ENCODE assay signal across 19 cellular contexts in genomic region chr17:16212793-16213192, GRCh38. TPM values are rescaled to one million over a fixed set of nuclear protein-coding genes. Genes with fewer than 3 reads are reported as not detected.
DNase-seq lines count a peak whose midpoint lies in the region; ATAC-seq, FAIRE-seq and TF ChIP-seq lines count a peak whose summit lies in the region.
"Had no signal": no experiment of that assay in that cellular context is flagged by ENCODE, and none has a peak within 500 bp of the region (broad histone marks: within the 10 kb centered on the region; RNA-seq: fewer than 3 reads in every experiment).

No MANE protein-coding gene starts in this region.

- no peak overlapping the region for H3K27ac Mint-ChIP-seq in activated CD4-positive, alpha-beta T cell treated with anti-CD3 and anti-CD28 coated beads, Interleukin-2, amount 10 ng/mL, durations not matched to agents 7 days and 5 days
- H3K27ac Mint-ChIP-seq in astrocyte (ENCODE audit: unreplicated experiment) (no peak overlapping the region), nephron (peak overlapping the region in 2 of 3 experiments; percentile 29 to 51)

- no peaks in the 10 kb centered on the region for H3K27me3 Mint-ChIP-seq in activated CD4-positive, alpha-beta T cell treated with anti-CD3 and anti-CD28 coated beads, Interleukin-2, amount 10 ng/mL, durations not matched to agents 7 days and 5 days
- H3K27me3 Mint-ChIP-seq in astrocyte (ENCODE audit: low read depth, unreplicated experiment): no peaks in the 10 kb centered on the region
- no peaks in the 10 kb centered on the region for H3K27me3 Mint-ChIP-seq in nephron (ENCODE audit: low read depth)

- H3K4me2 ChIP-seq in astrocyte (ENCODE audit: low read length): peak overlapping the region; percentile 36

- H4K20me1 ChIP-seq in astrocyte (ENCODE audit: insufficient read depth, low read length): peaks cover 46% of the 10 kb centered on the region

- peaks cover 15% of the 10 kb centered on the region for H3K4me1 ChIP-seq in astrocyte (ENCODE audit: insufficient read depth, low read length)

- H3K4me1 Mint-ChIP-seq in activated CD4-positive, alpha-beta T cell treated with anti-CD3 and anti-CD28 coated beads, Interleukin-2, amount 10 ng/mL, durations not matched to agents 7 days and 5 days: peaks cover 40% of the 10 kb centered on the region
- peaks cover 13% of the 10 kb centered on the region for H3K4me1 Mint-ChIP-seq in astrocyte (ENCODE audit: low read depth, unreplicated experiment)
- peaks cover 31% of the 10 kb centered on the region for H3K4me1 Mint-ChIP-seq in nephron

- no peaks in the 10 kb centered on the region for H3K9me3 Mint-ChIP-seq in activated CD4-positive, alpha-beta T cell treated with anti-CD3 and anti-CD28 coated beads, Interleukin-2, amount 10 ng/mL, durations not matched to agents 7 days and 5 days
- no peaks in the 10 kb centered on the region for H3K9me3 Mint-ChIP-seq in astrocyte (ENCODE audit: unreplicated experiment)
- H3K9me3 Mint-ChIP-seq in nephron: no peaks in the 10 kb centered on the region

- H3K4me3 ChIP-seq in LNCaP clone FGC (ENCODE audit: low read depth, low read length): peak overlapping the region; percentile 89
- H3K4me3 ChIP-seq in astrocyte (ENCODE audit: insufficient read depth, low read depth, low read length): no peak overlapping the region
- H3K4me3 ChIP-seq: testis had no signal

- peaks cover 96% of the 10 kb centered on the region for H3K79me2 ChIP-seq in astrocyte (ENCODE audit: insufficient read depth, low read length)

- H3K27ac ChIP-seq in astrocyte (ENCODE audit: low read depth, low read length): no peak overlapping the region
- H3K27ac ChIP-seq: brain microvascular endothelial cell, RWPE1, testis had no signal

- CTCF ChIA-PET in activated CD4-positive, alpha-beta T cell treated with anti-CD3 and anti-CD28 coated beads, Interleukin-2, amount 10 ng/mL, durations not matched to agents 7 days and 5 days (lab: Charles Lee): interaction anchor here (0.6 kb wide), 1 partner anchor 71 kb away, joined by 3 read pairs; no protein-coding TSS in a partner anchor

- no peaks in the 10 kb centered on the region for H3K36me3 ChIP-seq in astrocyte (ENCODE audit: insufficient read depth, low read length)
- H3K36me3 ChIP-seq: brain microvascular endothelial cell had no signal

- H3K9me3 ChIP-seq in astrocyte (ENCODE audit: insufficient read depth, low read depth, low read length): no peaks in the 10 kb centered on the region
- H3K9me3 ChIP-seq: testis had no signal

- TF ChIP-seq CTCF in LNCaP clone FGC (IDR thresholded peaks at IDR 0.05; ENCODE audit: control insufficient read depth, extremely low read depth, insufficient read depth) (no peak), astrocyte (IDR thresholded peaks at IDR 0.05; ENCODE audit: insufficient read depth, low read depth, low read length) (no peak), nephron (IDR thresholded peaks at IDR 0.05; ENCODE audit: unreplicated experiment in 3 of 3) (no peak)

- no peak for ATAC-seq in GM21515 (IDR thresholded peaks at IDR 0.05; ENCODE audit: unreplicated experiment)

- H3K4me3 Mint-ChIP-seq in activated CD4-positive, alpha-beta T cell treated with anti-CD3 and anti-CD28 coated beads, Interleukin-2, amount 10 ng/mL, durations not matched to agents 7 days and 5 days: peak overlapping the region; percentile 84
- H3K4me3 Mint-ChIP-seq in astrocyte (ENCODE audit: unreplicated experiment) (peak overlapping the region; percentile 96), nephron (peak overlapping the region; percentile 32 to 76 (median 38))

- no peak for FAIRE-seq in astrocyte (lab: Jason Lieb, UNC)
- FAIRE-seq: A204.1 had no signal

- H3K36me3 Mint-ChIP-seq in activated CD4-positive, alpha-beta T cell treated with anti-CD3 and anti-CD28 coated beads, Interleukin-2, amount 10 ng/mL, durations not matched to agents 7 days and 5 days (ENCODE audit: low read depth): no peaks in the 10 kb centered on the region
- H3K36me3 Mint-ChIP-seq in astrocyte (ENCODE audit: low read depth, unreplicated experiment): no peaks in the 10 kb centered on the region
- no peaks in the 10 kb centered on the region for H3K36me3 Mint-ChIP-seq in nephron (ENCODE audit: low read depth)

- no peak overlapping the region for H2AFZ ChIP-seq in astrocyte (ENCODE audit: low read depth, low read length)

- DNase-seq in activated CD4-positive, alpha-beta T cell treated with anti-CD3 and anti-CD28 coated beads, Interleukin-2, amount 10 ng/mL, durations not matched to agents 7 days and 5 days: no peak
- no peak for DNase-seq in activated CD4-positive, alpha-beta T cell treated with anti-CD3 and anti-CD28 coated beads, Interleukin-2, amount 50 U/mL, for 1 hour
- no peak for DNase-seq in LNCaP clone FGC (ENCODE audit: low read depth)
- no peak for DNase-seq in astrocyte (ENCODE audit: low read depth)
- DNase-seq in stimulated activated CD4-positive, alpha-beta T cell treated with anti-CD3 and anti-CD28 coated beads, Interleukin-15, amount 100 ng/mL, for 24 hours: no peak
- DNase-seq in NCI-H82 (lab: John Stamatoyannopoulos, UW): no peak
- DNase-seq: activated CD4-positive, alpha-beta T cell treated with anti-CD3 and anti-CD28 coated beads for 48 hours; activated effector memory CD4-positive, alpha-beta T cell treated with Interleukin-2 at 50 U/mL for 16 hours; brain microvascular endothelial cell; COR-L47; effector CD8-positive, alpha-beta T cell; GF-D8; NCI-H187 treated with DMSO at 0.1 percent for 48 hours; NCI-H524; testis had no signal

- H3K27me3 ChIP-seq in astrocyte (ENCODE audit: insufficient read depth, low read length): no peaks in the 10 kb centered on the region
- H3K27me3 ChIP-seq: brain microvascular endothelial cell, testis had no signal

- H3K9ac ChIP-seq in astrocyte (ENCODE audit: low read length): peak overlapping the region; percentile 3

- POLR2A ChIA-PET in activated CD4-positive, alpha-beta T cell treated with anti-CD3 and anti-CD28 coated beads, Interleukin-2, amount 10 ng/mL, durations not matched to agents 7 days and 5 days (lab: Charles Lee): no interaction called here

RNA-seq across cellular contexts. Expression of gene NCOR1, which starts 2.5 kb away (rescaled TPM):
- 100 to 1,000 TPM; 152 to 182 TPM for total RNA-seq in activated CD4-positive, alpha-beta T cell treated with anti-CD3 and anti-CD28 coated beads, Interleukin-2, amount 10 ng/mL, durations not matched to agents 7 days and 5 days
- 119 and 121 TPM in 2 replicates for total RNA-seq in astrocyte

RNA-seq across cellular contexts. Expression of gene PIGL, which starts 4.2 kb away (rescaled TPM):
- 10 to 100 TPM; 25.2 to 30.6 TPM for total RNA-seq in activated CD4-positive, alpha-beta T cell treated with anti-CD3 and anti-CD28 coated beads, Interleukin-2, amount 10 ng/mL, durations not matched to agents 7 days and 5 days
- total RNA-seq in astrocyte: 21.9 and 25.5 TPM in 2 replicates

Comparison
In these comparisons a context has a peak if more than half of its experiments do, and no peak if none do; other contexts are left out.
1. H3K27ac Mint-ChIP-seq: peak in nephron (2 of 3); none in activated CD4-positive, alpha-beta T cell treated with anti-CD3 and anti-CD28 coated beads, Interleukin-2, amount 10 ng/mL, durations not matched to agents 7 days and 5 days (single experiment) and astrocyte (single experiment).
2. H3K4me3 Mint-ChIP-seq: peak in every context shown above with its lines; median percentile 96 in astrocyte; 84 in activated CD4-positive, alpha-beta T cell treated with anti-CD3 and anti-CD28 coated beads, Interleukin-2, amount 10 ng/mL, durations not matched to agents 7 days and 5 days; 38 in nephron.